18 cellular contexts compared by ENCODE assay signal in genomic region chr2:109689973-109690372, GRCh38.
DNase-seq lines count a peak whose midpoint lies in the region; ATAC-seq and TF ChIP-seq lines count a peak whose summit lies in the region.
"Had no signal": no experiment of that assay in that cellular context is flagged by ENCODE, and none has a peak within 500 bp of the region (broad histone marks: within the 10 kb centered on the region; RNA-seq: fewer than 3 reads in every experiment).

No MANE protein-coding gene starts in this region.

- H3K4me1 ChIP-seq in left ventricle myocardium inferior: peaks cover 37% of the 10 kb centered on the region
- peaks cover 0 to 39% (median 10%) of the 10 kb centered on the region in 4 donors for H3K4me1 ChIP-seq in right lobe of liver
- H3K4me1 ChIP-seq in sigmoid colon: peaks cover 0 to 100% (median 93%) of the 10 kb centered on the region in 4 donors
- peaks cover 63% of the 10 kb centered on the region for H3K4me1 ChIP-seq in vagina

- DNase-seq in left ventricle myocardium inferior (no peak), left cardiac atrium (no peak), right lobe of liver (no peak), sigmoid colon (peak; percentile 36), vagina (ENCODE audit: extremely low spot score in 2 of 2) (no peak), mucosa of gallbladder (ENCODE audit: low spot score) (no peak), hepatic stellate cell (ENCODE audit: low spot score) (no peak)
- no peak for DNase-seq in activated CD4-positive, alpha-beta T cell treated with anti-CD3 and anti-CD28 coated beads for 36 hours
- DNase-seq: activated naive CD4-positive, alpha-beta T cell treated with anti-CD3 and anti-CD28 coated beads, Interleukin-2, amount 10 ng/mL, durations not matched to agents 7 days and 5 days; activated T-cell treated with anti-CD3 and anti-CD28 coated beads, Interleukin-2, amount 50 U/mL, for 48 hours; C1 segment of cervical spinal cord; hippocampal formation; NCI-H774; stimulated activated CD4-positive, alpha-beta T cell treated with anti-CD3 and anti-CD28 coated beads, Interleukin-1b, Interleukin-23, amount 100 ng/mL, for 48 hours; stimulated activated naive CD4-positive, alpha-beta T cell; T-helper 9 cell had no signal

- H3K27ac ChIP-seq in left ventricle myocardium inferior (replicated peaks) (peak overlapping the region; percentile 92), right lobe of liver (peak overlapping the region; percentile 60 to 95 (median 94)), sigmoid colon (peak overlapping the region; percentile 82 to 92 (median 90)), vagina (peak overlapping the region; percentile 61)
- H3K27ac ChIP-seq: neutrophil had no signal

- H3K9me3 Mint-ChIP-seq in activated CD4-positive, alpha-beta T cell treated with anti-CD3 and anti-CD28 coated beads for 36 hours (ENCODE audit: low read depth): peaks cover 7% of the 10 kb centered on the region

- H3K36me3 ChIP-seq in left ventricle myocardium inferior: no peaks in the 10 kb centered on the region
- H3K36me3 ChIP-seq in right lobe of liver: no peaks in the 10 kb centered on the region
- H3K36me3 ChIP-seq in sigmoid colon: no peaks in the 10 kb centered on the region
- H3K36me3 ChIP-seq in vagina: no peaks in the 10 kb centered on the region
- H3K36me3 ChIP-seq: neutrophil had no signal

- H3K9me3 ChIP-seq in left ventricle myocardium inferior (replicated peaks) (no peaks in the 10 kb centered on the region), right lobe of liver (no peaks in the 10 kb centered on the region), sigmoid colon (no peaks in the 10 kb centered on the region), vagina (no peaks in the 10 kb centered on the region)
- H3K9me3 ChIP-seq: neutrophil had no signal

- intact Hi-C loops in left ventricle myocardium inferior (cut with micrococcal nuclease) (no loop called here), left cardiac atrium (cut with DNase I) (no loop called here), right lobe of liver (cut with DNase I) (no loop called here), sigmoid colon (cut with DNase I) (loop anchor here (2.0 to 10.0 kb wide), 2 partner anchors 75 to 515 kb away; partner anchors contain the start of gene SOWAHC), vagina (cut with DNase I) (no loop called here)
- intact Hi-C loops in activated CD4-positive, alpha-beta T cell treated with anti-CD3 and anti-CD28 coated beads for 36 hours (cut with DNase I, micrococcal nuclease): loop anchor here in 1 of 2 experiments (5.0 kb wide), 1 partner anchor 133 kb away; no protein-coding TSS in a partner anchor

- no peak overlapping the region for H3K27ac Mint-ChIP-seq in activated CD4-positive, alpha-beta T cell treated with anti-CD3 and anti-CD28 coated beads for 36 hours
- H3K27ac Mint-ChIP-seq: activated naive CD4-positive, alpha-beta T cell treated with anti-CD3 and anti-CD28 coated beads, Interleukin-2, amount 10 ng/mL, durations not matched to agents 7 days and 5 days had no signal

- WGBS in right lobe of liver (ENCODE audit: insufficient coverage, low coverage, low lambda C conversion rate, missing lambda C conversion rate): 90% methylated on average over 9 of the region's 9 CpGs
- WGBS in sigmoid colon, 2 donors: 93% methylated on average over 9 of the region's 9 CpGs

- TF ChIP-seq POLR2A in right lobe of liver (IDR thresholded peaks at IDR 0.05) (no peak), sigmoid colon (IDR thresholded peaks at IDR 0.05) (no peak), vagina (IDR thresholded peaks at IDR 0.05) (no peak)

- no peaks in the 10 kb centered on the region for H3K27me3 ChIP-seq in left ventricle myocardium inferior (ENCODE audit: low read depth)
- H3K27me3 ChIP-seq in right lobe of liver: no peaks in the 10 kb centered on the region
- H3K27me3 ChIP-seq in sigmoid colon: no peaks in the 10 kb centered on the region
- no peaks in the 10 kb centered on the region for H3K27me3 ChIP-seq in vagina
- H3K27me3 ChIP-seq: neutrophil had no signal

- H3K36me3 Mint-ChIP-seq in activated CD4-positive, alpha-beta T cell treated with anti-CD3 and anti-CD28 coated beads for 36 hours (ENCODE audit: low read depth): no peaks in the 10 kb centered on the region
- H3K36me3 Mint-ChIP-seq: activated naive CD4-positive, alpha-beta T cell treated with anti-CD3 and anti-CD28 coated beads, Interleukin-2, amount 10 ng/mL, durations not matched to agents 7 days and 5 days had no signal

- no peak for TF ChIP-seq EP300 in sigmoid colon (IDR thresholded peaks at IDR 0.05)

- no peak for ATAC-seq in left cardiac atrium
- no peak for ATAC-seq in right lobe of liver
- ATAC-seq in activated CD4-positive, alpha-beta T cell treated with anti-CD3 and anti-CD28 coated beads for 36 hours: no peak
- ATAC-seq: GM12878 had no signal

- peaks cover 12% of the 10 kb centered on the region for H3K27me3 Mint-ChIP-seq in activated CD4-positive, alpha-beta T cell treated with anti-CD3 and anti-CD28 coated beads for 36 hours

- CTCF ChIA-PET in activated CD4-positive, alpha-beta T cell treated with anti-CD3 and anti-CD28 coated beads for 36 hours (lab: Charles Lee): no interaction called here

- H3K4me3 Mint-ChIP-seq in activated CD4-positive, alpha-beta T cell treated with anti-CD3 and anti-CD28 coated beads for 36 hours: no peak overlapping the region
- H3K4me3 Mint-ChIP-seq: activated naive CD4-positive, alpha-beta T cell treated with anti-CD3 and anti-CD28 coated beads, Interleukin-2, amount 10 ng/mL, durations not matched to agents 7 days and 5 days had no signal

- TF ChIP-seq CTCF in left ventricle myocardium inferior (IDR thresholded peaks at IDR 0.05; ENCODE audit: borderline replicate concordance) (no peak), right lobe of liver (IDR thresholded peaks at IDR 0.05) (no peak), sigmoid colon (IDR thresholded peaks at IDR 0.05) (no peak), vagina (IDR thresholded peaks at IDR 0.05) (no peak)

- H3K4me1 Mint-ChIP-seq in activated CD4-positive, alpha-beta T cell treated with anti-CD3 and anti-CD28 coated beads for 36 hours: peaks cover 8% of the 10 kb centered on the region
- H3K4me1 Mint-ChIP-seq: activated naive CD4-positive, alpha-beta T cell treated with anti-CD3 and anti-CD28 coated beads, Interleukin-2, amount 10 ng/mL, durations not matched to agents 7 days and 5 days had no signal

- POLR2A ChIA-PET in activated CD4-positive, alpha-beta T cell treated with anti-CD3 and anti-CD28 coated beads for 36 hours (lab: Charles Lee): interaction anchor here (0.6 kb wide), 1 partner anchor 28 kb away, joined by 3 read pairs; no protein-coding TSS in a partner anchor

- H3K4me3 ChIP-seq in left ventricle myocardium inferior: no peak overlapping the region
- no peak overlapping the region for H3K4me3 ChIP-seq in right lobe of liver
- H3K4me3 ChIP-seq in sigmoid colon: no peak overlapping the region
- no peak overlapping the region for H3K4me3 ChIP-seq in vagina
- H3K4me3 ChIP-seq: GM12878 had no signal
